8 cellular contexts compared by ENCODE assay signal in the genomic region with DNA sequence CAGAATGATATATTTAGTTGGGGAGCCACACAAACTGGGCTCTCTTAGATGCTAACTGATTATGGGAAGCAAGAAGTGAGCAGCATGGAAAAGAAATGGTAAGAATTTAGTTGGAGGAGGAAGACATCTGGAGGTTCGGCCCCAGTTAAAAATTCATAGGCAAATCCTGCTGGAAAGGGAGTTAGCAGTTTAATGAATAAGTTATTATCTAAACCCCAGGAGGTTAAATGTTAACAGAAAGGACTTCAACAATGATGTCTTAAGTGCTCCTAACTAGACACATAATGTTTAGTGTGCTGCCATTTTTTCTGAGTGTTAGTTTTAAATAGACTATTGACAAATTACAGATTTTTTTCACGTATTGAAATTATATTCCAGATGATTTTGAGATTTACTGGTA.
"Had no signal": no experiment of that assay in that cellular context is flagged by ENCODE, and none has a peak within 500 bp of the region (broad histone marks: within the 10 kb centered on the region; RNA-seq: fewer than 3 reads in every experiment).

No MANE protein-coding gene starts in this region.

- H3K9me3 ChIP-seq: lower lobe of right lung, ovary, thyroid gland had no signal

- H3K27ac ChIP-seq: lower lobe of right lung, ovary, thyroid gland had no signal

- H3K27me3 ChIP-seq: ovary, thyroid gland had no signal

- H3K4me3 ChIP-seq: lower lobe of right lung, ovary, thyroid gland had no signal

- H3K36me3 ChIP-seq: lower lobe of right lung, ovary, thyroid gland had no signal

- ATAC-seq: left cardiac atrium; lower lobe of right lung; stimulated activated effector memory CD8-positive, alpha-beta T cell treated with anti-CD3 and anti-CD28 coated beads, Interleukin-12 subunit alpha, Interleukin-12 subunit beta, amount 100 ng/mL, for 72 hours had no signal

- H3K4me1 ChIP-seq: lower lobe of right lung had no signal

- DNase-seq: activated CD4-positive, alpha-beta T cell treated with anti-CD3 and anti-CD28 coated beads, Interleukin-2, amount 10 ng/mL, durations not matched to agents 7 days and 5 days; activated CD8-positive, alpha-beta memory T cell treated with anti-CD3 and anti-CD28 coated beads for 24 hours; hippocampal formation; left cardiac atrium; lower lobe of right lung; ovary; thyroid gland had no signal
